Comparison of ENCODE assay signal across 19 cellular contexts in the genomic region with DNA sequence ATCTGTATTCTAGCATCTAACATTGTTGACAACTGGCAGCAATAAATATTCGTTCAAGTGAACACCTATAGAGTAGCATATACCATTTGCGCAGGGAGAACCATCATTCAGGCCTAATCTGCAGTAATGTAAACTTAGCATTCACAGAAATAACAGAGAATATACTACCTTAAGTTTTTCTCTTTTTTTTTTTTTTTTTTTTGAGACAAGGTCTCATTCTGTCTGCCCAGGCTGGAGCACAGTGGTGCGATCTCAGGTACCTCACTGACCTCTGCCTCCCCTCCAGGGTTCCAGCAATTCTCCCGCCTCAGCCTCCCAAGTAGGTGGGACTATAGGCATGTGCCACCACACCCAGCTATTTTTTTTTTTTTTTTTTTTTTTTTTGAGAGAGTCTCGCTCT. TPM values are rescaled to one million over a fixed set of nuclear protein-coding genes. Genes with fewer than 3 reads are reported as not detected.
DNase-seq lines count a peak whose midpoint lies in the region; TF ChIP-seq lines count a peak whose summit lies in the region.
"Had no signal": no experiment of that assay in that cellular context is flagged by ENCODE, and none has a peak within 500 bp of the region (broad histone marks: within the 10 kb centered on the region; RNA-seq: fewer than 3 reads in every experiment).

No MANE protein-coding gene starts in this region.

- no peak overlapping the region for H2AFZ ChIP-seq in trophoblast cell (ENCODE audit: insufficient read depth, low read length, poor library complexity)

- DNase-seq in SJSA1 (ENCODE audit: low read depth in 1 of 2, low spot score in 2 of 2), result no peak
- DNase-seq in endodermal cell, result no peak
- no peak for DNase-seq in progenitor cell of endocrine pancreas (ENCODE audit: low spot score, unreplicated experiment)
- DNase-seq in KBM-7, result no peak
- DNase-seq in GM10248 (ENCODE audit: extremely low spot score), result no peak
- no peak for DNase-seq in trophoblast cell
- DNase-seq: DMS53, GDM1, Kasumi-1, NCI-H1694, NCI-H2081, NCI-H2171, NCI-H345, NCI-H524, NCI-H82 had no signal

- H4K8ac ChIP-seq in trophoblast cell (ENCODE audit: low read depth, low read length), result no peak overlapping the region

- no peaks in the 10 kb centered on the region for H3K79me1 ChIP-seq in trophoblast cell (ENCODE audit: low read length)

- H3K9me3 ChIP-seq in SJSA1 (replicated peaks) (no peaks in the 10 kb centered on the region), endodermal cell (ENCODE audit: control insufficient read depth, low read length) (peaks cover 12% of the 10 kb centered on the region), trophoblast cell (ENCODE audit: insufficient read depth, low read depth, low read length) (no peaks in the 10 kb centered on the region)

- WGBS in endodermal cell (ENCODE audit: insufficient coverage in 1 of 2, insufficient read length in 1 of 2), 2 experiments, result 94 to 100% methylated on average over 3 to 4 of the region's 5 CpGs
- no CpG with 5 or more reads among the region's 5 CpGs for WGBS in trophoblast cell (ENCODE audit: extremely low coverage, insufficient coverage, insufficient read length)

- H2BK120ac ChIP-seq in trophoblast cell (ENCODE audit: insufficient read depth, low read length, poor library complexity), result no peak overlapping the region

- H2BK12ac ChIP-seq in trophoblast cell (ENCODE audit: low read length), result no peak overlapping the region

- H3K9me3 Mint-ChIP-seq in endodermal cell (peaks cover 29% of the 10 kb centered on the region), progenitor cell of endocrine pancreas (ENCODE audit: low read depth) (no peaks in the 10 kb centered on the region)
- H3K9me3 Mint-ChIP-seq: IgD-negative memory B cell had no signal

- peaks cover 78% of the 10 kb centered on the region for H3K36me3 Mint-ChIP-seq in endodermal cell (ENCODE audit: low read depth)
- peaks cover 28% of the 10 kb centered on the region for H3K36me3 Mint-ChIP-seq in progenitor cell of endocrine pancreas (ENCODE audit: insufficient read depth)

- no peak overlapping the region for H2BK5ac ChIP-seq in trophoblast cell (ENCODE audit: low read depth, low read length, poor library complexity)

- no peak overlapping the region for H3K4me3 ChIP-seq in SJSA1
- peak overlapping the region; percentile 33 for H3K4me3 ChIP-seq in endodermal cell (ENCODE audit: low read length)
- no peak overlapping the region for H3K4me3 ChIP-seq in trophoblast cell (ENCODE audit: low read depth, low read length)

- H3K4me1 ChIP-seq in SJSA1 (replicated peaks) (peaks cover 24% of the 10 kb centered on the region), endodermal cell (ENCODE audit: control insufficient read depth, insufficient read depth, low read length) (no peaks in the 10 kb centered on the region), trophoblast cell (ENCODE audit: control insufficient read depth in 1 of 2, insufficient read depth in 2 of 2, low read length in 2 of 2) (peaks cover 0 to 3% of the 10 kb centered on the region in 2 experiments)

- H3K27me3 Mint-ChIP-seq in endodermal cell (ENCODE audit: insufficient read depth) (no peaks in the 10 kb centered on the region), progenitor cell of endocrine pancreas (no peaks in the 10 kb centered on the region)
- H3K27me3 Mint-ChIP-seq: B cell, IgD-negative memory B cell had no signal

- H3K9ac ChIP-seq in endodermal cell (ENCODE audit: extremely low read depth, low read length, poor library complexity, severe bottlenecking), result no peak overlapping the region
- H3K9ac ChIP-seq in trophoblast cell (ENCODE audit: low read length), result no peak overlapping the region

- H3K4me1 Mint-ChIP-seq in endodermal cell (peaks cover 3% of the 10 kb centered on the region), progenitor cell of endocrine pancreas (ENCODE audit: low read depth) (peaks cover 9% of the 10 kb centered on the region)

- H3K27ac Mint-ChIP-seq in endodermal cell, result no peak overlapping the region
- H3K27ac Mint-ChIP-seq in progenitor cell of endocrine pancreas, result peak overlapping the region; percentile 96
- H3K27ac Mint-ChIP-seq: B cell, IgD-negative memory B cell had no signal

- no peak overlapping the region for H3K4ac ChIP-seq in trophoblast cell (ENCODE audit: low read depth, low read length)

- H3K14ac ChIP-seq in trophoblast cell (ENCODE audit: low read length), result no peak overlapping the region

- POLR2A ChIA-PET in GM10248 (lab: Yijun Ruan, JAX), result no interaction called here

- H3K4me3 Mint-ChIP-seq in endodermal cell, result no peak overlapping the region
- no peak overlapping the region for H3K4me3 Mint-ChIP-seq in progenitor cell of endocrine pancreas (ENCODE audit: low read depth)
- H3K4me3 Mint-ChIP-seq: B cell, CD14-positive monocyte, IgD-negative memory B cell had no signal

- CTCF ChIA-PET in GM10248 (lab: Yijun Ruan, JAX), result interaction anchor here (0.7 kb wide), 1 partner anchor 38 kb away, joined by 3 read pairs; no protein-coding TSS in a partner anchor

- H3K36me3 ChIP-seq in SJSA1 (peaks cover 5% of the 10 kb centered on the region; the same call in 1 of the 2 replicates), endodermal cell (ENCODE audit: control insufficient read depth, insufficient read depth, low read length) (peaks cover 65% of the 10 kb centered on the region), trophoblast cell (ENCODE audit: control insufficient read depth in 1 of 2, insufficient read depth in 2 of 2, low read length in 2 of 2) (peaks cover 10 to 24% of the 10 kb centered on the region in 2 experiments)

- H3K27ac ChIP-seq in 22Rv1, result peak overlapping the region; percentile 36
- peak overlapping the region; percentile 96 for H3K27ac ChIP-seq in SJSA1
- H3K27ac ChIP-seq in endodermal cell (ENCODE audit: low read depth, low read length), result no peak overlapping the region
- H3K27ac ChIP-seq in trophoblast cell (ENCODE audit: low read depth, low read length), result no peak overlapping the region

- no peak overlapping the region for H3K4me2 ChIP-seq in trophoblast cell (ENCODE audit: low read length)

- H4K91ac ChIP-seq in trophoblast cell (ENCODE audit: low read depth, low read length), result no peak overlapping the region

- peaks cover 14% of the 10 kb centered on the region for H3K79me2 ChIP-seq in trophoblast cell (ENCODE audit: control insufficient read depth, insufficient read depth, low read length, poor library complexity)

- H4K12ac ChIP-seq in trophoblast cell (ENCODE audit: low read depth, low read length), result no peak overlapping the region

- H3K27me3 ChIP-seq in SJSA1 (replicated peaks) (no peaks in the 10 kb centered on the region), endodermal cell (ENCODE audit: control insufficient read depth, insufficient read depth, low read length, poor library complexity, severe bottlenecking) (no peaks in the 10 kb centered on the region), trophoblast cell (ENCODE audit: insufficient read depth, low read length) (no peaks in the 10 kb centered on the region)

- no peak overlapping the region for H2AK5ac ChIP-seq in trophoblast cell (ENCODE audit: low read length)

- in situ Hi-C loops in KBM-7 (cut with MboI; ENCODE audit: low pct_unique_long_range_greater_than_20kb, low sequenced_read_pairs), result no loop called here

- H3K23ac ChIP-seq in trophoblast cell (ENCODE audit: low read length), result no peak overlapping the region

- no peak overlapping the region for H3K18ac ChIP-seq in trophoblast cell (ENCODE audit: low read length)

- TF ChIP-seq CTCF in 22Rv1 (IDR thresholded peaks at IDR 0.05) (no peak), endodermal cell (conservative IDR thresholded peaks at IDR 0.05) (no peak), progenitor cell of endocrine pancreas (IDR thresholded peaks at IDR 0.05; ENCODE audit: unreplicated experiment) (no peak), GM10248 (IDR thresholded peaks at IDR 0.05; ENCODE audit: control extremely low read depth, extremely low read depth, low read depth, missing control alignments) (no peak)

RNA-seq across cellular contexts. Expression of a gene that starts 12.1 kb away (rescaled TPM):
- 5.2 and 10.7 TPM in 2 replicates for total RNA-seq in SJSA1 (2014; rRNA removed; shearing (Covaris generic))
- total RNA-seq in endodermal cell (10 to 100 TPM; 60.9 to 82.1 TPM), progenitor cell of endocrine pancreas (56.7 and 58.1 TPM in 2 replicates)
- polyA plus RNA-seq in endodermal cell (2013, experiment 1 of 2), result 49.7 TPM
- polyA plus RNA-seq in endodermal cell (2013, experiment 2 of 2), result 49.8 TPM
- polyA plus RNA-seq in trophoblast cell (2013), result 47.9 and 48.4 TPM in 2 replicates

Comparison
In these comparisons a context has a peak if more than half of its experiments do, and no peak if none do; other contexts are left out.
1. H3K27ac ChIP-seq: peak in 22Rv1 (single experiment) and SJSA1 (single experiment); none in endodermal cell (single experiment) and trophoblast cell (single experiment).